17 cellular contexts compared by ENCODE assay signal in the genomic region with DNA sequence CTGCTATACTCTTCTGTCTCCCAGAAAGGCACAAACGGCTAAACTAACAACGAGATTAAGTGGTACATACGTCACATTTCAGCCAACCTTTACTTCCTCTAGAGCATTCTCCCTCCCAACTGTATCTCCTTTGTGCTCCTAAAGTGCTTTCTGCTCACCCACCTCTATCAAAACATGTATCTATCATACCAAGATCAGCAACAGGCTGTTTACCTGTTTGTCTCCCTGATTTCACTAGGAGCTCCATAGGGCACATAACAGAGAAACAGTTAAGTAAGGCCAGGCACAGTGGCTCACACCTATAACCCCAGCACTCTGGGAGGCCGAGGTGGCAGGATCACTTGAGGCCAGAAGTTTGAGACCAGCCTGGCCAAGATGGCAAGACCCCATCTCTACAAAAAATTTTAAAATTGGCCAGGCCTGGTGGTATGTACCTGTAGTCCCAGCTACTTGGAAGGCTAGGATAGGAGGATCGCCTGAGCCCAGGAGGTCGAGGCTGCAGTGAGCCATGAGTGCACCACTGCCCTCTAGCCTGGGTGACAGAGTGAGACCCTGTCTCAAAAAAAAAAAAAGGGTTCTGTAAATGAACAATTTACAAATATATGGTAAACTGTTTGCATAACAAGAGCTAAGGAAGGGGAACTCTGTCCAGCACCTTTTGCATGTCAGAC. TPM values are rescaled to one million over a fixed set of nuclear protein-coding genes. Genes with fewer than 3 reads are reported as not detected.
DNase-seq lines count a peak whose midpoint lies in the region; ATAC-seq and TF ChIP-seq lines count a peak whose summit lies in the region.
"Had no signal": no experiment of that assay in that cellular context is flagged by ENCODE, and none has a peak within 500 bp of the region (broad histone marks: within the 10 kb centered on the region; RNA-seq: fewer than 3 reads in every experiment).

No MANE protein-coding gene starts in this region.

- DNase-seq in CD4-positive, alpha-beta T cell: no peak
- DNase-seq in HFFc6 (no peak), naive B cell (no peak), GM10266 (ENCODE audit: extremely low spot score) (no peak), omental fat pad (ENCODE audit: low spot score) (no peak), NCI-H748 treated with DMSO at 0.1 percent for 48 hours (lab: John Stamatoyannopoulos, UW) (no peak)
- no peak for DNase-seq in activated T-helper 1 cell treated with anti-CD3 and anti-CD28 coated beads, Interleukin-12 subunit alpha, Interleukin-12 subunit beta, Interleukin-2, Interleukin-4 antibody, amounts not matched to agents 30 ng/mL and 10 ng/mL and 1 ng/mL, durations not matched to agents 14 hours and 24 hours and 36 hours (ENCODE audit: low spot score)
- DNase-seq: activated CD4-positive, alpha-beta T cell treated with anti-CD3 and anti-CD28 coated beads for 36 hours; activated naive CD4-positive, alpha-beta T cell treated with Interleukin-2 at 50 U/mL for 16 hours; cortex of kidney; KBM-7; NCI-H1694 treated with DMSO at 0.1 percent for 48 hours; NK-92 treated with Interleukin-12 subunit alpha and Interleukin-12 subunit beta, amount 100 ng/mL, for 24 hours; stimulated activated CD4-positive, alpha-beta T cell treated with anti-CD3 and anti-CD28 coated beads, Interleukin-4, amount 100 ng/mL, for 1 hour; stimulated activated naive CD4-positive, alpha-beta T cell treated with Interleukin-2 at 50 U/mL for 16 hours had no signal

- H3K27me3 ChIP-seq in CD4-positive, alpha-beta T cell (ENCODE audit: control insufficient read depth, insufficient read depth, low read length): no peaks in the 10 kb centered on the region

- intact Hi-C loops in CD4-positive, alpha-beta T cell (cut with DNase I, micrococcal nuclease): loop anchor here in 1 of 2 experiments (5.0 kb wide), 1 partner anchor 80 kb away; no protein-coding TSS in a partner anchor
- intact Hi-C loops in activated T-helper 1 cell treated with anti-CD3 and anti-CD28 coated beads, Interleukin-12 subunit alpha, Interleukin-12 subunit beta, Interleukin-2, Interleukin-4 antibody, amounts not matched to agents 30 ng/mL and 10 ng/mL and 1 ng/mL, durations not matched to agents 14 hours and 24 hours and 36 hours (cut with micrococcal nuclease): loop anchor here (5.0 to 10.0 kb wide), 2 partner anchors 340 to 488 kb away; partner anchors contain the start of gene GAB2

- CTCF ChIA-PET in CD4-positive, alpha-beta T cell (lab: Charles Lee): interaction anchor here (1.5 kb wide), 1 partner anchor 488 kb away, joined by 3 read pairs; no protein-coding TSS in a partner anchor

- H3K4me1 Mint-ChIP-seq in CD4-positive, alpha-beta T cell (ENCODE audit: low read depth): peaks cover 59% of the 10 kb centered on the region
- H3K4me1 Mint-ChIP-seq in HFFc6 (ENCODE audit: low read depth) (peaks cover 43% of the 10 kb centered on the region), naive B cell (peaks cover 37 to 73% (median 64%) of the 10 kb centered on the region in 3 donors)
- peaks cover 51% of the 10 kb centered on the region for H3K4me1 Mint-ChIP-seq in activated T-helper 1 cell treated with anti-CD3 and anti-CD28 coated beads, Interleukin-12 subunit alpha, Interleukin-12 subunit beta, Interleukin-2, Interleukin-4 antibody, amounts not matched to agents 30 ng/mL and 10 ng/mL and 1 ng/mL, durations not matched to agents 14 hours and 24 hours and 36 hours (ENCODE audit: low read depth)

- H3K4me3 Mint-ChIP-seq in CD4-positive, alpha-beta T cell: peak overlapping the region; percentile 66
- H3K4me3 Mint-ChIP-seq in HFFc6 (peak overlapping the region; percentile 0; the same call in 1 of the 2 replicates), naive B cell (peak overlapping the region in 4 of 8 donors; percentile 5 to 58 (median 34))
- peak overlapping the region; percentile 42 for H3K4me3 Mint-ChIP-seq in activated T-helper 1 cell treated with anti-CD3 and anti-CD28 coated beads, Interleukin-12 subunit alpha, Interleukin-12 subunit beta, Interleukin-2, Interleukin-4 antibody, amounts not matched to agents 30 ng/mL and 10 ng/mL and 1 ng/mL, durations not matched to agents 14 hours and 24 hours and 36 hours

- peaks cover 44% of the 10 kb centered on the region for H3K36me3 Mint-ChIP-seq in CD4-positive, alpha-beta T cell (ENCODE audit: low read depth)
- H3K36me3 Mint-ChIP-seq in HFFc6 (ENCODE audit: low read depth) (peaks cover 39% of the 10 kb centered on the region), naive B cell (peaks cover under 1 to 4% of the 10 kb centered on the region in 2 donors)
- H3K36me3 Mint-ChIP-seq in activated T-helper 1 cell treated with anti-CD3 and anti-CD28 coated beads, Interleukin-12 subunit alpha, Interleukin-12 subunit beta, Interleukin-2, Interleukin-4 antibody, amounts not matched to agents 30 ng/mL and 10 ng/mL and 1 ng/mL, durations not matched to agents 14 hours and 24 hours and 36 hours (ENCODE audit: low read depth): peaks cover 20% of the 10 kb centered on the region

- POLR2A ChIA-PET in CD4-positive, alpha-beta T cell (lab: Charles Lee): interaction anchor here (1.0 kb wide), 1 partner anchor 82 kb away, joined by 4 read pairs; the partner anchor contains the start of gene INTS4

- H3K9me3 Mint-ChIP-seq in CD4-positive, alpha-beta T cell: no peaks in the 10 kb centered on the region
- H3K9me3 Mint-ChIP-seq in HFFc6: no peaks in the 10 kb centered on the region
- no peaks in the 10 kb centered on the region for H3K9me3 Mint-ChIP-seq in activated T-helper 1 cell treated with anti-CD3 and anti-CD28 coated beads, Interleukin-12 subunit alpha, Interleukin-12 subunit beta, Interleukin-2, Interleukin-4 antibody, amounts not matched to agents 30 ng/mL and 10 ng/mL and 1 ng/mL, durations not matched to agents 14 hours and 24 hours and 36 hours
- H3K9me3 Mint-ChIP-seq in naive B cell: no peaks in the 10 kb centered on the region

- no peak for TF ChIP-seq CTCF in CD4-positive, alpha-beta T cell (IDR thresholded peaks at IDR 0.05)
- TF ChIP-seq CTCF in HFFc6 (IDR thresholded peaks at IDR 0.05) (no peak), GM10266 (IDR thresholded peaks at IDR 0.05; ENCODE audit: control insufficient read depth, insufficient read depth, low read depth, missing control alignments) (no peak), omental fat pad (IDR thresholded peaks at IDR 0.05) (no peak)

- no peak overlapping the region for H3K27ac ChIP-seq in CD4-positive, alpha-beta T cell (ENCODE audit: low read depth, low read length)

- H3K9me3 ChIP-seq in CD4-positive, alpha-beta T cell (ENCODE audit: control insufficient read depth, low read length): no peaks in the 10 kb centered on the region

- no peak for ATAC-seq in CD4-positive, alpha-beta T cell (ENCODE audit: poor library complexity)
- ATAC-seq in naive B cell (ENCODE audit: low read depth in 2 of 2): no peak
- ATAC-seq in omental fat pad (ENCODE audit: low FRiP score): no peak
- ATAC-seq: activated CD4-positive, alpha-beta T cell treated with anti-CD3 and anti-CD28 coated beads for 36 hours had no signal

- H3K27ac Mint-ChIP-seq in CD4-positive, alpha-beta T cell: peak overlapping the region; percentile 32
- H3K27ac Mint-ChIP-seq in HFFc6: no peak overlapping the region; the same call in 1 of the 2 replicates
- H3K27ac Mint-ChIP-seq in activated T-helper 1 cell treated with anti-CD3 and anti-CD28 coated beads, Interleukin-12 subunit alpha, Interleukin-12 subunit beta, Interleukin-2, Interleukin-4 antibody, amounts not matched to agents 30 ng/mL and 10 ng/mL and 1 ng/mL, durations not matched to agents 14 hours and 24 hours and 36 hours: peak overlapping the region; percentile 29
- peak overlapping the region in 4 of 6 donors; percentile 34 to 60 (median 45) for H3K27ac Mint-ChIP-seq in naive B cell
- H3K27ac Mint-ChIP-seq: activated CD4-positive, alpha-beta T cell treated with anti-CD3 and anti-CD28 coated beads for 36 hours had no signal

- no peaks in the 10 kb centered on the region for H3K27me3 Mint-ChIP-seq in CD4-positive, alpha-beta T cell
- H3K27me3 Mint-ChIP-seq in HFFc6 (ENCODE audit: insufficient read depth) (no peaks in the 10 kb centered on the region; the same call in 1 of the 2 replicates), naive B cell (no peaks in the 10 kb centered on the region)
- no peaks in the 10 kb centered on the region for H3K27me3 Mint-ChIP-seq in activated T-helper 1 cell treated with anti-CD3 and anti-CD28 coated beads, Interleukin-12 subunit alpha, Interleukin-12 subunit beta, Interleukin-2, Interleukin-4 antibody, amounts not matched to agents 30 ng/mL and 10 ng/mL and 1 ng/mL, durations not matched to agents 14 hours and 24 hours and 36 hours (ENCODE audit: insufficient read depth)
- H3K27me3 Mint-ChIP-seq: activated CD4-positive, alpha-beta T cell treated with anti-CD3 and anti-CD28 coated beads for 36 hours had no signal

RNA-seq across cellular contexts. Expression of gene NDUFC2, which starts 2.8 kb away (rescaled TPM):
- 10 to 100 TPM; 62.6 to 68.5 TPM for total RNA-seq in CD4-positive, alpha-beta T cell
- total RNA-seq in HFFc6 (2021; fragmentation: NEBNext Ultra II Directional; extraction: Animal tissue kit (Norgen Biotek cat#: 25700)): 100 to 1,000 TPM; 330 to 476 (median 410) TPM
- 208 and 220 TPM in 2 replicates for total RNA-seq in activated T-helper 1 cell treated with anti-CD3 and anti-CD28 coated beads, Interleukin-12 subunit alpha, Interleukin-12 subunit beta, Interleukin-2, Interleukin-4 antibody, amounts not matched to agents 30 ng/mL and 10 ng/mL and 1 ng/mL, durations not matched to agents 14 hours and 24 hours and 36 hours
- polyA plus RNA-seq in naive B cell (ENCODE audit: low read depth in 6 of 6): 100 to 1,000 TPM; 138 to 164 (median 149) TPM
- 100 to 1,000 TPM in 1 of 4 donors, 10 to 100 TPM in 3; 57.8 to 136 (median 75.5) TPM for total RNA-seq in omental fat pad

RNA-seq across cellular contexts. Expression of gene THRSP, which starts 13.2 kb away (rescaled TPM):
- total RNA-seq in CD4-positive, alpha-beta T cell: not detected
- not detected for total RNA-seq in HFFc6 (2021; fragmentation: NEBNext Ultra II Directional; extraction: Animal tissue kit (Norgen Biotek cat#: 25700))
- total RNA-seq in activated T-helper 1 cell treated with anti-CD3 and anti-CD28 coated beads, Interleukin-12 subunit alpha, Interleukin-12 subunit beta, Interleukin-2, Interleukin-4 antibody, amounts not matched to agents 30 ng/mL and 10 ng/mL and 1 ng/mL, durations not matched to agents 14 hours and 24 hours and 36 hours: not detected in 2 replicates
- polyA plus RNA-seq in naive B cell (ENCODE audit: low read depth in 6 of 6): not detected
- 100 to 1,000 TPM in 1 of 4 donors, 10 to 100 TPM in 3; 12.7 to 119 (median 15.6) TPM for total RNA-seq in omental fat pad
- total RNA-seq: activated CD4-positive, alpha-beta T cell treated with anti-CD3 and anti-CD28 coated beads for 36 hours; SK-MEL-5 had no signal

RNA-seq across cellular contexts. Expression of gene KCTD14, which starts 53.8 kb away (rescaled TPM):
- under 1 TPM in 1 of 2 experiments, not detected in 1; 0.34 TPM for total RNA-seq in CD4-positive, alpha-beta T cell
- 1 to 10 TPM in 2 of 6 experiments, under 1 TPM in 4; 0.17 to 1.5 (median 0.64) TPM for total RNA-seq in HFFc6 (2021; fragmentation: NEBNext Ultra II Directional; extraction: Animal tissue kit (Norgen Biotek cat#: 25700))
- 0.16 and 0.49 TPM in 2 replicates for total RNA-seq in activated T-helper 1 cell treated with anti-CD3 and anti-CD28 coated beads, Interleukin-12 subunit alpha, Interleukin-12 subunit beta, Interleukin-2, Interleukin-4 antibody, amounts not matched to agents 30 ng/mL and 10 ng/mL and 1 ng/mL, durations not matched to agents 14 hours and 24 hours and 36 hours
- polyA plus RNA-seq in naive B cell (ENCODE audit: low read depth in 6 of 6): under 1 TPM in 1 of 6 donors, not detected in 5; 0.38 TPM
- 1 to 10 TPM; 3.5 to 8.4 (median 6.2) TPM for total RNA-seq in omental fat pad
- total RNA-seq: mononuclear cell, SK-MEL-5 had no signal

Comparison
In these comparisons a context has a peak if more than half of its experiments do, and no peak if none do; other contexts are left out.
1. RNA of gene THRSP, which starts 13.2 kb away (total RNA-seq): 12.7 to 119 TPM in omental fat pad; not detected in activated T-helper 1 cell treated with anti-CD3 and anti-CD28 coated beads, Interleukin-12 subunit alpha, Interleukin-12 subunit beta, Interleukin-2, Interleukin-4 antibody, amounts not matched to agents 30 ng/mL and 10 ng/mL and 1 ng/mL, durations not matched to agents 14 hours and 24 hours and 36 hours, not detected in HFFc6 and not detected in CD4-positive, alpha-beta T cell; every median in the first group is over 10 times any median in the second.